In the genomic region with DNA sequence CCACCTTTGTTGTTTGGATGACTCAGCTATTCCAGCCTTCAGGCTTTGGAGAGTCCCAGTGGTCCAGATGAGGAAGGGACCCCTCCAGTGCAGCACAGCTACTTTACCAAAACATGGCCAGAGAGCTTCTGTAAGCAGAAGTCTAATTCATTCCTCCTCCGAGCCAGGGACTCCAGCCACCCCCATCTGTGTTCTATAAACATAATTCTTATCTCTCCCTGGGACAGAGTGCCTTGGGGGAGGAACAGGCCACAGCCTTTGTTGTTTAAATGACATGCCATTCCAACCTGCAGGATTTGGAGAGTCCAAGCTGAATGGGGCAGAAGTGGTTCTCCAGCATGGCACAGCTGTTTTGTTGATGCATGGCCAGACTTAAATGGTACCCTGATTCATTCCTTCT, we compare ENCODE assay signal across 24 cellular contexts.
"Had no signal": no experiment of that assay in that cellular context is flagged by ENCODE, and none has a peak within 500 bp of the region (broad histone marks: within the 10 kb centered on the region; RNA-seq: fewer than 3 reads in every experiment).

No MANE protein-coding gene starts in this region.

- H2AFZ ChIP-seq: PC-9 had no signal

- H3K4me2 ChIP-seq: PC-9 had no signal

- ATAC-seq: Right ventricle myocardium inferior, SK-N-SH treated with all-trans-retinoic acid at 6 μM for 48 hours had no signal

- H3K27me3 ChIP-seq: Peyer's patch, SJCRH30 had no signal

- H3K4me1 ChIP-seq: Peyer's patch, SJCRH30 had no signal

- H3K9me3 ChIP-seq: Peyer's patch, SJCRH30 had no signal

- FAIRE-seq: HTR-8/SVneo had no signal

- H3K4me3 ChIP-seq: PC-9, Peyer's patch, SJCRH30 had no signal

- H3K36me3 ChIP-seq: Peyer's patch, SJCRH30 had no signal

- DNase-seq: KBM-7, MV-4-11, NCI-H1048, NCI-H1105, NCI-H1417, NCI-H1436 treated with DMSO at 0.1 percent for 48 hours, NCI-H1694, NCI-H187 treated with DMSO at 0.1 percent for 48 hours, NCI-H2029 treated with DMSO at 0.1 percent for 48 hours, NCI-H2227 treated with DMSO at 0.1 percent for 48 hours, NCI-H446, NCI-H510A, NCI-H524 treated with DMSO at 0.1 percent for 48 hours, NCI-H69, NCI-H774, OCI-M1, PC-9, Peyer's patch, SHP77 treated with DMSO at 0.1 percent for 48 hours, SJCRH30 had no signal

- H3K27ac ChIP-seq: HL-60, PC-9, Peyer's patch, SJCRH30 had no signal
